Comparison of ENCODE assay signal across 23 cellular contexts in genomic region chr2:24189551-24189950, GRCh38. TPM values are rescaled to one million over a fixed set of nuclear protein-coding genes. Genes with fewer than 3 reads are reported as not detected.
"Had no signal": no experiment of that assay in that cellular context is flagged by ENCODE, and none has a peak within 500 bp of the region (broad histone marks: within the 10 kb centered on the region; RNA-seq: fewer than 3 reads in every experiment).

No MANE protein-coding gene starts in this region.

- H3K27ac ChIP-seq: gastrocnemius medialis, neutrophil, prostate gland, right atrium auricular region, sigmoid colon, stomach, thyroid gland had no signal

- H3K27me3 ChIP-seq: gastrocnemius medialis, neutrophil, right atrium auricular region, sigmoid colon, stomach, thyroid gland had no signal

- FAIRE-seq: kidney had no signal

- ATAC-seq: effector memory CD8-positive, alpha-beta T cell; gastrocnemius medialis; left lobe of liver; naive thymus-derived CD4-positive, alpha-beta T cell; stimulated activated effector memory CD8-positive, alpha-beta T cell treated with anti-CD3 and anti-CD28 coated beads, Interleukin-12 subunit alpha, Interleukin-12 subunit beta, amount 100 ng/mL, for 72 hours had no signal

- H3K9me3 ChIP-seq: gastrocnemius medialis, neutrophil, prostate gland, sigmoid colon, thyroid gland had no signal

- H3K27ac Mint-ChIP-seq: effector memory CD8-positive, alpha-beta T cell; memory B cell; nephron; stimulated activated effector memory CD8-positive, alpha-beta T cell treated with anti-CD3 and anti-CD28 coated beads, Interleukin-12 subunit alpha, Interleukin-12 subunit beta, amount 100 ng/mL, for 72 hours had no signal

- H3K4me1 ChIP-seq: gastrocnemius medialis, prostate gland, right atrium auricular region, sigmoid colon, stomach, thyroid gland had no signal

- H3K4me3 ChIP-seq: gastrocnemius medialis, lung, prostate gland, right atrium auricular region, sigmoid colon, stomach, thyroid gland had no signal

- H3K36me3 ChIP-seq: gastrocnemius medialis, neutrophil, prostate gland, right atrium auricular region, sigmoid colon, thyroid gland had no signal

- DNase-seq: cortex of kidney; effector memory CD8-positive, alpha-beta T cell; gastrocnemius medialis; head of caudate nucleus; kidney; midbrain; naive thymus-derived CD4-positive, alpha-beta T cell; sigmoid colon; stimulated activated CD4-positive, alpha-beta T cell treated with anti-CD3 and anti-CD28 coated beads, Interleukin-2, amount 100 ng/mL, for 24 hours; stimulated activated CD4-positive, alpha-beta T cell treated with anti-CD3 and anti-CD28 coated beads, Interleukin-4, amount 100 ng/mL, for 24 hours; stimulated activated naive CD4-positive, alpha-beta T cell treated with Interleukin-2 at 50 U/mL for 16 hours; stomach; thyroid gland; trophoblast cell had no signal

- H3K9me3 Mint-ChIP-seq: stimulated activated effector memory CD8-positive, alpha-beta T cell treated with anti-CD3 and anti-CD28 coated beads, Interleukin-12 subunit alpha, Interleukin-12 subunit beta, amount 100 ng/mL, for 72 hours had no signal

- H3K27me3 Mint-ChIP-seq: memory B cell had no signal

- H3K4me1 Mint-ChIP-seq: memory B cell; naive thymus-derived CD4-positive, alpha-beta T cell; nephron; stimulated activated effector memory CD8-positive, alpha-beta T cell treated with anti-CD3 and anti-CD28 coated beads, Interleukin-12 subunit alpha, Interleukin-12 subunit beta, amount 100 ng/mL, for 72 hours had no signal

- H3K36me3 Mint-ChIP-seq: stimulated activated effector memory CD8-positive, alpha-beta T cell treated with anti-CD3 and anti-CD28 coated beads, Interleukin-12 subunit alpha, Interleukin-12 subunit beta, amount 100 ng/mL, for 72 hours had no signal

- H3K4me3 Mint-ChIP-seq: effector memory CD8-positive, alpha-beta T cell; memory B cell; naive thymus-derived CD4-positive, alpha-beta T cell; nephron; stimulated activated effector memory CD8-positive, alpha-beta T cell treated with anti-CD3 and anti-CD28 coated beads, Interleukin-12 subunit alpha, Interleukin-12 subunit beta, amount 100 ng/mL, for 72 hours had no signal

RNA-seq across cellular contexts. Expression of gene FAM228A, which starts 14.7 kb away (rescaled TPM):
- total RNA-seq: glomerular endothelial cell had no signal
- polyA plus RNA-seq: naive thymus-derived CD4-positive, alpha-beta T cell had no signal
